15 cellular contexts compared by ENCODE assay signal in genomic region chr5:641331-641765, GRCh38. TPM values are rescaled to one million over a fixed set of nuclear protein-coding genes. Genes with fewer than 3 reads are reported as not detected.
A peak's percentile ranks its signal among the peaks of the same experiment; 100 is the strongest.
DNase-seq lines count a peak whose midpoint lies in the region; ATAC-seq lines count a peak whose summit lies in the region.
"Had no signal": no experiment of that assay in that cellular context is flagged by ENCODE, and none has a peak within 500 bp of the region (broad histone marks: within the 10 kb centered on the region; RNA-seq: fewer than 3 reads in every experiment).

No MANE protein-coding gene starts in this region.

- H4K8ac ChIP-seq in neuronal stem cell (ENCODE audit: low read depth, low read length), result no peak overlapping the region

- no peak overlapping the region for H3K14ac ChIP-seq in neuronal stem cell (ENCODE audit: low read length)

- H3K27me3 ChIP-seq in neuronal stem cell (ENCODE audit: control insufficient read depth in 3 of 3, insufficient read depth in 3 of 3, low read depth in 1 of 3, low read length in 3 of 3), result no peaks in the 10 kb centered on the region

- no peak overlapping the region for H2BK12ac ChIP-seq in neuronal stem cell (ENCODE audit: low read length)

- H3K9ac ChIP-seq in neuronal stem cell (ENCODE audit: low read depth, low read length, poor library complexity), result no peak overlapping the region

- no peak for ATAC-seq in activated T-helper 17 cell treated with anti-CD3 and anti-CD28 coated beads, Interleukin-2, amount 50 U/mL, for 72 hours (replicated peaks)

- peak overlapping the region; percentile 43 for H3K23ac ChIP-seq in neuronal stem cell (ENCODE audit: low read depth, low read length, poor library complexity)

- H3K79me1 ChIP-seq in neuronal stem cell (ENCODE audit: low read depth, low read length), result peaks cover 5% of the 10 kb centered on the region

- no peaks in the 10 kb centered on the region for H3K27me3 Mint-ChIP-seq in activated T-helper 17 cell treated with anti-CD3 and anti-CD28 coated beads, Interleukin-2, amount 50 U/mL, for 72 hours
- H3K27me3 Mint-ChIP-seq: CD4-positive, alpha-beta memory T cell had no signal

- peak; percentile 0 for DNase-seq in stimulated activated CD4-positive, alpha-beta T cell treated with anti-CD3 and anti-CD28 coated beads, Interleukin-4, amount 100 ng/mL, for 1 hour
- no peak for DNase-seq in stimulated activated CD4-positive, alpha-beta T cell treated with anti-CD3 and anti-CD28 coated beads, Interleukin-4, amount 100 ng/mL, for 4 hours
- DNase-seq in epidermal melanocyte (ENCODE audit: insufficient read length, low spot score) (peak; percentile 72), neuronal stem cell (ENCODE audit: low spot score) (no peak), NCI-H1930 (lab: John Stamatoyannopoulos, UW) (no peak)
- DNase-seq: C1 segment of cervical spinal cord; Calu3; CD4-positive, alpha-beta memory T cell; COR-L47; DMS53; DMS79 treated with DMSO at 0.1 percent for 48 hours; GF-D8; GOT3 had no signal

- H2BK120ac ChIP-seq in neuronal stem cell (ENCODE audit: low read depth, low read length), result no peak overlapping the region

- H3K9me3 ChIP-seq in neuronal stem cell (replicated peaks in 1 of 2; ENCODE audit: control insufficient read depth in 2 of 2, insufficient read depth in 1 of 2, low read depth in 1 of 2, low read length in 2 of 2), result peaks cover 0 to 2% of the 10 kb centered on the region in 2 donors
- H3K9me3 ChIP-seq: HAP-1 had no signal

- no peak overlapping the region for H3K27ac Mint-ChIP-seq in activated T-helper 17 cell treated with anti-CD3 and anti-CD28 coated beads, Interleukin-2, amount 50 U/mL, for 72 hours
- H3K27ac Mint-ChIP-seq: CD4-positive, alpha-beta memory T cell had no signal

- H2AFZ ChIP-seq in neuronal stem cell (ENCODE audit: low read length), result no peak overlapping the region

- WGBS in neuronal stem cell (ENCODE audit: extremely low coverage in 2 of 2, insufficient read length in 2 of 2, insufficient replicate concordance in 1 of 2), 2 donors, result no CpG with 5 or more reads among the region's 14 CpGs

- H2BK15ac ChIP-seq in neuronal stem cell (ENCODE audit: low read length), result no peak overlapping the region

- H3K4me1 Mint-ChIP-seq in activated T-helper 17 cell treated with anti-CD3 and anti-CD28 coated beads, Interleukin-2, amount 50 U/mL, for 72 hours, result no peaks in the 10 kb centered on the region

- H3K36me3 ChIP-seq in neuronal stem cell (replicated peaks in 1 of 2; ENCODE audit: control insufficient read depth in 2 of 2, insufficient read depth in 2 of 2, low read length in 2 of 2), result peaks cover 71 to 99% of the 10 kb centered on the region in 2 donors

- H3K18ac ChIP-seq in neuronal stem cell (ENCODE audit: low read length), result no peak overlapping the region

- no peak overlapping the region for H3K4me3 ChIP-seq in neuronal stem cell (ENCODE audit: low read length in 2 of 2)
- H3K4me3 ChIP-seq: HAP-1 had no signal

- H3K4me3 Mint-ChIP-seq in activated T-helper 17 cell treated with anti-CD3 and anti-CD28 coated beads, Interleukin-2, amount 50 U/mL, for 72 hours, result no peak overlapping the region
- H3K4me3 Mint-ChIP-seq: CD4-positive, alpha-beta memory T cell had no signal

- no peak overlapping the region for H2AK5ac ChIP-seq in neuronal stem cell (ENCODE audit: low read depth, low read length)

- H4K91ac ChIP-seq in neuronal stem cell (ENCODE audit: low read depth, low read length, poor library complexity), result no peak overlapping the region

- H3K27ac ChIP-seq in neuronal stem cell (replicated peaks; ENCODE audit: low read length), result no peak overlapping the region

- no peak overlapping the region for H3K4ac ChIP-seq in neuronal stem cell (ENCODE audit: low read length)

- no peak overlapping the region for H2BK5ac ChIP-seq in neuronal stem cell (ENCODE audit: low read length)

- H3K36me3 Mint-ChIP-seq in activated T-helper 17 cell treated with anti-CD3 and anti-CD28 coated beads, Interleukin-2, amount 50 U/mL, for 72 hours (ENCODE audit: low read depth), result peaks cover 68% of the 10 kb centered on the region

- no peaks in the 10 kb centered on the region for H3K9me3 Mint-ChIP-seq in activated T-helper 17 cell treated with anti-CD3 and anti-CD28 coated beads, Interleukin-2, amount 50 U/mL, for 72 hours
- H3K9me3 Mint-ChIP-seq: CD4-positive, alpha-beta memory T cell had no signal

- no peak overlapping the region for H3K4me2 ChIP-seq in neuronal stem cell (ENCODE audit: insufficient read depth, low read length, poor library complexity, severe bottlenecking)

- no peaks in the 10 kb centered on the region for H3K4me1 ChIP-seq in neuronal stem cell (ENCODE audit: control insufficient read depth in 2 of 2, insufficient read depth in 1 of 2, low read depth in 1 of 2, low read length in 2 of 2)
- H3K4me1 ChIP-seq: HAP-1 had no signal

RNA-seq across cellular contexts. Expression of gene CEP72, which starts 29.2 kb away (rescaled TPM):
- polyA plus RNA-seq in neuronal stem cell (2013, experiment 1 of 2), result 6.8 TPM
- 6.1 TPM for polyA plus RNA-seq in neuronal stem cell (2013, experiment 2 of 2)
- total RNA-seq in activated T-helper 17 cell treated with anti-CD3 and anti-CD28 coated beads, Interleukin-2, amount 50 U/mL, for 72 hours, result 10 to 100 TPM; 30.0 to 30.9 TPM

RNA-seq across cellular contexts. Expression of gene TPPP, which starts 51.8 kb away (rescaled TPM):
- polyA plus RNA-seq in neuronal stem cell (2013, experiment 1 of 2), result 2.2 TPM
- 2.1 TPM for polyA plus RNA-seq in neuronal stem cell (2013, experiment 2 of 2)
- 1 to 10 TPM in 1 of 2 donors, under 1 TPM in 1; 0.19 to 1.4 TPM for total RNA-seq in activated T-helper 17 cell treated with anti-CD3 and anti-CD28 coated beads, Interleukin-2, amount 50 U/mL, for 72 hours

Comparison
In these comparisons a context has a peak if more than half of its experiments do, and no peak if none do; other contexts are left out.
1. DNase-seq: peak in stimulated activated CD4-positive, alpha-beta T cell treated with anti-CD3 and anti-CD28 coated beads, Interleukin-4, amount 100 ng/mL, for 1 hour (single experiment) and epidermal melanocyte (single experiment); none in stimulated activated CD4-positive, alpha-beta T cell treated with anti-CD3 and anti-CD28 coated beads, Interleukin-4, amount 100 ng/mL, for 4 hours (0 of 2), neuronal stem cell (single experiment) and NCI-H1930 (0 of 2).